In the genomic region with DNA sequence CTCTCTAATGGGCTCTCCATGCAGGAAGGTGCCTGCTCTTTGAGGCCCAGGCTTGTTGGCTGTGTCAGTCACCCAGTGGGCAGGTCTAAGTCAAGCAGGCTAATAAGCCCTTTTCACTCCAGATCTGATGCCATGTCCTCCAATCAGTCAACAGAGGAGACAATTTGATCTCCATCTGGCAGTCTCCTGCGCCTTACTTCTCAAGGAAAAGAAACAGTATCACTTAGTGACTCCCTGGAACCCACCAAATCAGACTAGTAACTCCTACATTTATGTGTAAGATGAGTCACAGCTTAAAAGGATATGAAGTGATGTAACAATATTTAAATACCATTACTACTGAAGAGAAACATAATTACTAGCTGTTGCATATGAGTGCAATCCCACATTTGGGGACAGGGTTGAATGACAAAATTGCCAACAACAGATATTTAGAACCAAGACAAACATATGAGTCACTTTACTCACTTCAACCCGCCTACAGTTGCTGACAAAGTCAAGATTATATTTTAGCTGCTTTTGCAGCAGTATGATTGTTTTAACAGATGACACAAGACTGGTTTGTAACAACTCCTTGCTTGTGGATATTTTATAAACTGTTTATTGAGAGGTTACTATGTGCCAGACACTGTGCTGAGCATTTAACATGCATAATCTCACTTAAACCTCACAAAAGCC, we compare ENCODE assay signal across 1 cellular context.
TF ChIP-seq lines count a peak whose summit lies in the region.

No MANE protein-coding gene starts in this region.

TF ChIP-seq in HEK293, 187 proteins besides CTCF, POLR2A, EP300 and RAD21 (continued from another document and continues in another):
- TF ChIP-seq, protein P1, sequence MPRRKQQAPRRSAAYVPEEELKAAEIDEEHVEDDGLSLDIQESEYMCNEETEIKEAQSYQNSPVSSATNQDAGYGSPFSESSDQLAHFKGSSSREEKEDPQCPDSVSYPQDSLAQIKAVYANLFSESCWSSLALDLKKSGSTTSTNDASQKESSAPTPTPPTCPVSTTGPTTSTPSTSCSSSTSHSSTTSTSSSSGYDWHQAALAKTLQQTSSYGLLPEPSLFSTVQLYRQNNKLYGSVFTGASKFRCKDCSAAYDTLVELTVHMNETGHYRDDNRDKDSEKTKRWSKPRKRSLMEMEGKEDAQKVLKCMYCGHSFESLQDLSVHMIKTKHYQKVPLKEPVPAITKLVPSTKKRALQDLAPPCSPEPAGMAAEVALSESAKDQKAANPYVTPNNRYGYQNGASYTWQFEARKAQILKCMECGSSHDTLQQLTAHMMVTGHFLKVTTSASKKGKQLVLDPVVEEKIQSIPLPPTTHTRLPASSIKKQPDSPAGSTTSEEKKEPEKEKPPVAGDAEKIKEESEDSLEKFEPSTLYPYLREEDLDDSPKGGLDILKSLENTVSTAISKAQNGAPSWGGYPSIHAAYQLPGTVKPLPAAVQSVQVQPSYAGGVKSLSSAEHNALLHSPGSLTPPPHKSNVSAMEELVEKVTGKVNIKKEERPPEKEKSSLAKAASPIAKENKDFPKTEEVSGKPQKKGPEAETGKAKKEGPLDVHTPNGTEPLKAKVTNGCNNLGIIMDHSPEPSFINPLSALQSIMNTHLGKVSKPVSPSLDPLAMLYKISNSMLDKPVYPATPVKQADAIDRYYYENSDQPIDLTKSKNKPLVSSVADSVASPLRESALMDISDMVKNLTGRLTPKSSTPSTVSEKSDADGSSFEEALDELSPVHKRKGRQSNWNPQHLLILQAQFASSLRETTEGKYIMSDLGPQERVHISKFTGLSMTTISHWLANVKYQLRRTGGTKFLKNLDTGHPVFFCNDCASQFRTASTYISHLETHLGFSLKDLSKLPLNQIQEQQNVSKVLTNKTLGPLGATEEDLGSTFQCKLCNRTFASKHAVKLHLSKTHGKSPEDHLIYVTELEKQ (tag by site-specific recombination; IDR thresholded peaks at IDR 0.05; ENCODE audit: borderline replicate concordance): 0 out of 2 replicates have a peak, but pooled peaks have one; percentile 76
- TF ChIP-seq, protein P2, sequence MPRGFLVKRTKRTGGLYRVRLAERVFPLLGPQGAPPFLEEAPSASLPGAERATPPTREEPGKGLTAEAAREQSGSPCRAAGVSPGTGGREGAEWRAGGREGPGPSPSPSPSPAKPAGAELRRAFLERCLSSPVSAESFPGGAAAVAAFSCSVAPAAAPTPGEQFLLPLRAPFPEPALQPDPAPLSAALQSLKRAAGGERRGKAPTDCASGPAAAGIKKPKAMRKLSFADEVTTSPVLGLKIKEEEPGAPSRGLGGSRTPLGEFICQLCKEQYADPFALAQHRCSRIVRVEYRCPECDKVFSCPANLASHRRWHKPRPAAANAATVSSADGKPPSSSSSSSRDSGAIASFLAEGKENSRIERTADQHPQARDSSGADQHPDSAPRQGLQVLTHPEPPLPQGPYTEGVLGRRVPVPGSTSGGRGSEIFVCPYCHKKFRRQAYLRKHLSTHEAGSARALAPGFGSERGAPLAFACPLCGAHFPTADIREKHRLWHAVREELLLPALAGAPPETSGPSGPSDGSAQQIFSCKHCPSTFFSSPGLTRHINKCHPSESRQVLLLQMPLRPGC (tag by site-specific recombination; IDR thresholded peaks at IDR 0.05): peak; percentile 89
- TF ChIP-seq, protein P3, sequence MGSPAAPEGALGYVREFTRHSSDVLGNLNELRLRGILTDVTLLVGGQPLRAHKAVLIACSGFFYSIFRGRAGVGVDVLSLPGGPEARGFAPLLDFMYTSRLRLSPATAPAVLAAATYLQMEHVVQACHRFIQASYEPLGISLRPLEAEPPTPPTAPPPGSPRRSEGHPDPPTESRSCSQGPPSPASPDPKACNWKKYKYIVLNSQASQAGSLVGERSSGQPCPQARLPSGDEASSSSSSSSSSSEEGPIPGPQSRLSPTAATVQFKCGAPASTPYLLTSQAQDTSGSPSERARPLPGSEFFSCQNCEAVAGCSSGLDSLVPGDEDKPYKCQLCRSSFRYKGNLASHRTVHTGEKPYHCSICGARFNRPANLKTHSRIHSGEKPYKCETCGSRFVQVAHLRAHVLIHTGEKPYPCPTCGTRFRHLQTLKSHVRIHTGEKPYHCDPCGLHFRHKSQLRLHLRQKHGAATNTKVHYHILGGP (tag by site-specific recombination; IDR thresholded peaks at IDR 0.05): no peak
- no peak for TF ChIP-seq ZBTB7A (tag by site-specific recombination; IDR thresholded peaks at IDR 0.05; ENCODE audit: low read depth)
- no peak for TF ChIP-seq ZNF248 (tag by site-specific recombination; IDR thresholded peaks at IDR 0.05)
- no peak for TF ChIP-seq ZNF654 (tag by site-specific recombination; IDR thresholded peaks at IDR 0.05; ENCODE audit: low read depth)
- peak; percentile 82; the same call in 1 of the 2 replicates for TF ChIP-seq TRIM28 (IDR thresholded peaks at IDR 0.05; ENCODE audit: borderline replicate concordance, low read length)
- TF ChIP-seq ZNF501 (tag by site-specific recombination; IDR thresholded peaks at IDR 0.05): no peak
- TF ChIP-seq ZBTB17 (tag by site-specific recombination; IDR thresholded peaks at IDR 0.05): peak; percentile 59
- TF ChIP-seq ZNF701 (tag by site-specific recombination; IDR thresholded peaks at IDR 0.05): no peak
- TF ChIP-seq ZFP3 (tag by site-specific recombination; IDR thresholded peaks at IDR 0.05; ENCODE audit: low read depth): no peak
- TF ChIP-seq ZXDB (tag by site-specific recombination; IDR thresholded peaks at IDR 0.05): no peak
- TF ChIP-seq SP3 (tag by site-specific recombination; IDR thresholded peaks at IDR 0.05): peak; percentile 46; the same call in 1 of the 2 replicates
- TF ChIP-seq ZNF791 (tag by site-specific recombination; IDR thresholded peaks at IDR 0.05): no peak
- TF ChIP-seq ZNF561 (tag by site-specific recombination; IDR thresholded peaks at IDR 0.05; ENCODE audit: borderline replicate concordance): no peak
- TF ChIP-seq ZNF24 (tag by site-specific recombination; IDR thresholded peaks at IDR 0.05): peak; percentile 80; the same call in 1 of the 2 replicates
- TF ChIP-seq, protein P4, sequence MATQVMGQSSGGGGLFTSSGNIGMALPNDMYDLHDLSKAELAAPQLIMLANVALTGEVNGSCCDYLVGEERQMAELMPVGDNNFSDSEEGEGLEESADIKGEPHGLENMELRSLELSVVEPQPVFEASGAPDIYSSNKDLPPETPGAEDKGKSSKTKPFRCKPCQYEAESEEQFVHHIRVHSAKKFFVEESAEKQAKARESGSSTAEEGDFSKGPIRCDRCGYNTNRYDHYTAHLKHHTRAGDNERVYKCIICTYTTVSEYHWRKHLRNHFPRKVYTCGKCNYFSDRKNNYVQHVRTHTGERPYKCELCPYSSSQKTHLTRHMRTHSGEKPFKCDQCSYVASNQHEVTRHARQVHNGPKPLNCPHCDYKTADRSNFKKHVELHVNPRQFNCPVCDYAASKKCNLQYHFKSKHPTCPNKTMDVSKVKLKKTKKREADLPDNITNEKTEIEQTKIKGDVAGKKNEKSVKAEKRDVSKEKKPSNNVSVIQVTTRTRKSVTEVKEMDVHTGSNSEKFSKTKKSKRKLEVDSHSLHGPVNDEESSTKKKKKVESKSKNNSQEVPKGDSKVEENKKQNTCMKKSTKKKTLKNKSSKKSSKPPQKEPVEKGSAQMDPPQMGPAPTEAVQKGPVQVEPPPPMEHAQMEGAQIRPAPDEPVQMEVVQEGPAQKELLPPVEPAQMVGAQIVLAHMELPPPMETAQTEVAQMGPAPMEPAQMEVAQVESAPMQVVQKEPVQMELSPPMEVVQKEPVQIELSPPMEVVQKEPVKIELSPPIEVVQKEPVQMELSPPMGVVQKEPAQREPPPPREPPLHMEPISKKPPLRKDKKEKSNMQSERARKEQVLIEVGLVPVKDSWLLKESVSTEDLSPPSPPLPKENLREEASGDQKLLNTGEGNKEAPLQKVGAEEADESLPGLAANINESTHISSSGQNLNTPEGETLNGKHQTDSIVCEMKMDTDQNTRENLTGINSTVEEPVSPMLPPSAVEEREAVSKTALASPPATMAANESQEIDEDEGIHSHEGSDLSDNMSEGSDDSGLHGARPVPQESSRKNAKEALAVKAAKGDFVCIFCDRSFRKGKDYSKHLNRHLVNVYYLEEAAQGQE (tag by site-specific recombination; IDR thresholded peaks at IDR 0.05): no peak
- TF ChIP-seq SETDB1 (IDR thresholded peaks at IDR 0.05; ENCODE audit: insufficient read length, low read length): no peak
- TF ChIP-seq GFI1B (tag by site-specific recombination; IDR thresholded peaks at IDR 0.05): 0 out of 2 replicates have a peak, but pooled peaks have one; percentile 38
- TF ChIP-seq ZFP69B (tag by site-specific recombination; IDR thresholded peaks at IDR 0.05): peak; percentile 62; the same call in 1 of the 2 replicates
- TF ChIP-seq ZNF664 (tag by site-specific recombination; IDR thresholded peaks at IDR 0.05): peak; percentile 95
- peak; percentile 74 for TF ChIP-seq WT1 (tag by site-specific recombination; IDR thresholded peaks at IDR 0.05)
- TF ChIP-seq TCF7L2 (IDR thresholded peaks at IDR 0.05; ENCODE audit: borderline replicate concordance, low read depth, low read length): no peak
- peak; percentile 85 for TF ChIP-seq ZNF324 (tag by site-specific recombination; IDR thresholded peaks at IDR 0.05)
- TF ChIP-seq, protein P5, sequence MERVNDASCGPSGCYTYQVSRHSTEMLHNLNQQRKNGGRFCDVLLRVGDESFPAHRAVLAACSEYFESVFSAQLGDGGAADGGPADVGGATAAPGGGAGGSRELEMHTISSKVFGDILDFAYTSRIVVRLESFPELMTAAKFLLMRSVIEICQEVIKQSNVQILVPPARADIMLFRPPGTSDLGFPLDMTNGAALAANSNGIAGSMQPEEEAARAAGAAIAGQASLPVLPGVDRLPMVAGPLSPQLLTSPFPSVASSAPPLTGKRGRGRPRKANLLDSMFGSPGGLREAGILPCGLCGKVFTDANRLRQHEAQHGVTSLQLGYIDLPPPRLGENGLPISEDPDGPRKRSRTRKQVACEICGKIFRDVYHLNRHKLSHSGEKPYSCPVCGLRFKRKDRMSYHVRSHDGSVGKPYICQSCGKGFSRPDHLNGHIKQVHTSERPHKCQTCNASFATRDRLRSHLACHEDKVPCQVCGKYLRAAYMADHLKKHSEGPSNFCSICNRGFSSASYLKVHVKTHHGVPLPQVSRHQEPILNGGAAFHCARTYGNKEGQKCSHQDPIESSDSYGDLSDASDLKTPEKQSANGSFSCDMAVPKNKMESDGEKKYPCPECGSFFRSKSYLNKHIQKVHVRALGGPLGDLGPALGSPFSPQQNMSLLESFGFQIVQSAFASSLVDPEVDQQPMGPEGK (tag by site-specific recombination; IDR thresholded peaks at IDR 0.05): peak; percentile 65; the same call in 1 of the 2 replicates
- no peak for TF ChIP-seq ZNF626 (tag by site-specific recombination; IDR thresholded peaks at IDR 0.05)
- TF ChIP-seq, protein P6, sequence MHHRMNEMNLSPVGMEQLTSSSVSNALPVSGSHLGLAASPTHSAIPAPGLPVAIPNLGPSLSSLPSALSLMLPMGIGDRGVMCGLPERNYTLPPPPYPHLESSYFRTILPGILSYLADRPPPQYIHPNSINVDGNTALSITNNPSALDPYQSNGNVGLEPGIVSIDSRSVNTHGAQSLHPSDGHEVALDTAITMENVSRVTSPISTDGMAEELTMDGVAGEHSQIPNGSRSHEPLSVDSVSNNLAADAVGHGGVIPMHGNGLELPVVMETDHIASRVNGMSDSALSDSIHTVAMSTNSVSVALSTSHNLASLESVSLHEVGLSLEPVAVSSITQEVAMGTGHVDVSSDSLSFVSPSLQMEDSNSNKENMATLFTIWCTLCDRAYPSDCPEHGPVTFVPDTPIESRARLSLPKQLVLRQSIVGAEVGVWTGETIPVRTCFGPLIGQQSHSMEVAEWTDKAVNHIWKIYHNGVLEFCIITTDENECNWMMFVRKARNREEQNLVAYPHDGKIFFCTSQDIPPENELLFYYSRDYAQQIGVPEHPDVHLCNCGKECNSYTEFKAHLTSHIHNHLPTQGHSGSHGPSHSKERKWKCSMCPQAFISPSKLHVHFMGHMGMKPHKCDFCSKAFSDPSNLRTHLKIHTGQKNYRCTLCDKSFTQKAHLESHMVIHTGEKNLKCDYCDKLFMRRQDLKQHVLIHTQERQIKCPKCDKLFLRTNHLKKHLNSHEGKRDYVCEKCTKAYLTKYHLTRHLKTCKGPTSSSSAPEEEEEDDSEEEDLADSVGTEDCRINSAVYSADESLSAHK (tag by site-specific recombination; IDR thresholded peaks at IDR 0.05): no peak
- no peak for TF ChIP-seq KLF7 (tag by site-specific recombination; IDR thresholded peaks at IDR 0.05; ENCODE audit: borderline replicate concordance)
- no peak for TF ChIP-seq OVOL3 (tag by site-specific recombination; IDR thresholded peaks at IDR 0.05)
- TF ChIP-seq ZNF660 (tag by site-specific recombination; IDR thresholded peaks at IDR 0.05): peak; percentile 85
- TF ChIP-seq, protein P7, sequence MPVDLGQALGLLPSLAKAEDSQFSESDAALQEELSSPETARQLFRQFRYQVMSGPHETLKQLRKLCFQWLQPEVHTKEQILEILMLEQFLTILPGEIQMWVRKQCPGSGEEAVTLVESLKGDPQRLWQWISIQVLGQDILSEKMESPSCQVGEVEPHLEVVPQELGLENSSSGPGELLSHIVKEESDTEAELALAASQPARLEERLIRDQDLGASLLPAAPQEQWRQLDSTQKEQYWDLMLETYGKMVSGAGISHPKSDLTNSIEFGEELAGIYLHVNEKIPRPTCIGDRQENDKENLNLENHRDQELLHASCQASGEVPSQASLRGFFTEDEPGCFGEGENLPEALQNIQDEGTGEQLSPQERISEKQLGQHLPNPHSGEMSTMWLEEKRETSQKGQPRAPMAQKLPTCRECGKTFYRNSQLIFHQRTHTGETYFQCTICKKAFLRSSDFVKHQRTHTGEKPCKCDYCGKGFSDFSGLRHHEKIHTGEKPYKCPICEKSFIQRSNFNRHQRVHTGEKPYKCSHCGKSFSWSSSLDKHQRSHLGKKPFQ (tag by site-specific recombination; IDR thresholded peaks at IDR 0.05): no peak
- no peak for TF ChIP-seq KLF9 (tag by site-specific recombination; IDR thresholded peaks at IDR 0.05; ENCODE audit: low read depth)
- no peak for TF ChIP-seq ZNF707 (tag by site-specific recombination; IDR thresholded peaks at IDR 0.05)
- TF ChIP-seq, protein P8, sequence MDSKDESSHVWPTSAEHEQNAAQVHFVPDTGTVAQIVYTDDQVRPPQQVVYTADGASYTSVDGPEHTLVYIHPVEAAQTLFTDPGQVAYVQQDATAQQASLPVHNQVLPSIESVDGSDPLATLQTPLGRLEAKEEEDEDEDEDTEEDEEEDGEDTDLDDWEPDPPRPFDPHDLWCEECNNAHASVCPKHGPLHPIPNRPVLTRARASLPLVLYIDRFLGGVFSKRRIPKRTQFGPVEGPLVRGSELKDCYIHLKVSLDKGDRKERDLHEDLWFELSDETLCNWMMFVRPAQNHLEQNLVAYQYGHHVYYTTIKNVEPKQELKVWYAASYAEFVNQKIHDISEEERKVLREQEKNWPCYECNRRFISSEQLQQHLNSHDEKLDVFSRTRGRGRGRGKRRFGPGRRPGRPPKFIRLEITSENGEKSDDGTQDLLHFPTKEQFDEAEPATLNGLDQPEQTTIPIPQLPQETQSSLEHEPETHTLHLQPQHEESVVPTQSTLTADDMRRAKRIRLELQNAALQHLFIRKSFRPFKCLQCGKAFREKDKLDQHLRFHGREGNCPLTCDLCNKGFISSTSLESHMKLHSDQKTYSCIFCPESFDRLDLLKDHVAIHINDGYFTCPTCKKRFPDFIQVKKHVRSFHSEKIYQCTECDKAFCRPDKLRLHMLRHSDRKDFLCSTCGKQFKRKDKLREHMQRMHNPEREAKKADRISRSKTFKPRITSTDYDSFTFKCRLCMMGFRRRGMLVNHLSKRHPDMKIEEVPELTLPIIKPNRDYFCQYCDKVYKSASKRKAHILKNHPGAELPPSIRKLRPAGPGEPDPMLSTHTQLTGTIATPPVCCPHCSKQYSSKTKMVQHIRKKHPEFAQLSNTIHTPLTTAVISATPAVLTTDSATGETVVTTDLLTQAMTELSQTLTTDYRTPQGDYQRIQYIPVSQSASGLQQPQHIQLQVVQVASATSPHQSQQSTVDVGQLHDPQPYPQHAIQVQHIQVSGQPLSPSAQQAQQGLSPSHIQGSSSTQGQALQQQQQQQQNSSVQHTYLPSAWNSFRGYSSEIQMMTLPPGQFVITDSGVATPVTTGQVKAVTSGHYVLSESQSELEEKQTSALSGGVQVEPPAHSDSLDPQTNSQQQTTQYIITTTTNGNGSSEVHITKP (tag by site-specific recombination; IDR thresholded peaks at IDR 0.05): peak; percentile 87
- TF ChIP-seq OSR2 (tag by site-specific recombination; IDR thresholded peaks at IDR 0.05): peak; percentile 87
